ENCODE assay signal across 10 cellular contexts in the genomic region with DNA sequence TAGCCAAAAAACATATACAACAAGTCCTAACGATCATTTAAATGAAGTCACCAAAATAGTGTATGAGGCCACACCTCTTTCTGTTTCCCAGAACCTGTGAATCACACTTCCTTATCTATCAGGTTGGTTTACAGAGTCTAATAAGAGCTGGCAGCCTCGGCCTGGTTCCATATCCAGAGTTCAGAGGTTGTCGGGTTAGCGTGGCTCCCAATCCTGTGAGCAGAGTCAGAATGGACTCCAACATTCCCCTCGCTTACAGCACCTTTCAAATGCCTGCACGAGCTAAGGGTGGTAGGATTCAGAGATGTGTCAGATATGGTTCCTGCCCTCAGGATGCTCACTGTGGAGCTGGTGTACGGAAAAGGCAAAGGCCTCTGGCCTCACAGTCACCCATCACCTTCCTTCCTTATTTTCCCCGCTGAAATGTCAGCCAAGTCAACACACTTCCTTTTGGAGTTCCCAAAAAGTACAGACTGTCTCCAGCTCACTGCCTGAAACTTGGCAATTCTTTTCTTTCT. TPM values are rescaled to one million over a fixed set of nuclear protein-coding genes. Genes with fewer than 3 reads are reported as not detected.
A peak's percentile ranks its signal among the peaks of the same experiment; 100 is the strongest.
DNase-seq lines count a peak whose midpoint lies in the region; ATAC-seq and TF ChIP-seq lines count a peak whose summit lies in the region.
"Had no signal": no experiment of that assay in that cellular context is flagged by ENCODE, and none has a peak within 500 bp of the region (broad histone marks: within the 10 kb centered on the region; RNA-seq: fewer than 3 reads in every experiment).

No MANE protein-coding gene starts in this region.

- no peak overlapping the region for H3K4me3 ChIP-seq in fibroblast of the aortic adventitia (ENCODE audit: low read depth, low read length)

- peak; percentile 36 for ATAC-seq in GM21786 (IDR thresholded peaks at IDR 0.05; ENCODE audit: unreplicated experiment)
- ATAC-seq in GM19467 (IDR thresholded peaks at IDR 0.05; ENCODE audit: unreplicated experiment): no peak

- DNase-seq in activated CD4-positive, alpha-beta T cell treated with anti-CD3 and anti-CD28 coated beads for 4 hours: peak; percentile 29 to 35
- peak; percentile 67 for DNase-seq in fibroblast of the aortic adventitia (ENCODE audit: low read depth)
- peak; percentile 19 for DNase-seq in stimulated activated CD4-positive, alpha-beta T cell treated with anti-CD3 and anti-CD28 coated beads, Interleukin-2, amount 100 ng/mL, for 4 hours (ENCODE audit: low read depth)
- DNase-seq in NCI-H2196 treated with DMSO at 0.1 percent for 48 hours (lab: John Stamatoyannopoulos, UW; ENCODE audit: unreplicated experiment): no peak
- no peak for DNase-seq in retina
- DNase-seq in NCI-H524 treated with DMSO at 0.1 percent for 48 hours (lab: John Stamatoyannopoulos, UW): no peak
- DNase-seq: GOT3, T-helper 9 cell had no signal

- no peak for TF ChIP-seq CTCF in fibroblast of the aortic adventitia (IDR thresholded peaks at IDR 0.05; ENCODE audit: insufficient read depth, low read length)

RNA-seq across cellular contexts. Expression of gene IL15RA, which starts 6.0 kb away (rescaled TPM):
- 2.1 and 5.7 TPM in 2 replicates for total RNA-seq in fibroblast of the aortic adventitia (ENCODE audit: low replicate concordance)

Comparison
In these comparisons a context has a peak if more than half of its experiments do, and no peak if none do; other contexts are left out.
1. DNase-seq: peak in activated CD4-positive, alpha-beta T cell treated with anti-CD3 and anti-CD28 coated beads for 4 hours (2 of 2), fibroblast of the aortic adventitia (single experiment) and stimulated activated CD4-positive, alpha-beta T cell treated with anti-CD3 and anti-CD28 coated beads, Interleukin-2, amount 100 ng/mL, for 4 hours (single experiment); none in NCI-H2196 treated with DMSO at 0.1 percent for 48 hours (single experiment), retina (single experiment) and NCI-H524 treated with DMSO at 0.1 percent for 48 hours (single experiment).